15 cellular contexts compared by ENCODE assay signal in genomic region chr4:14856927-14857220, GRCh38.
A peak's percentile ranks its signal among the peaks of the same experiment; 100 is the strongest.
DNase-seq lines count a peak whose midpoint lies in the region; ATAC-seq and TF ChIP-seq lines count a peak whose summit lies in the region.
"Had no signal": no experiment of that assay in that cellular context is flagged by ENCODE, and none has a peak within 500 bp of the region (broad histone marks: within the 10 kb centered on the region; RNA-seq: fewer than 3 reads in every experiment).

No MANE protein-coding gene starts in this region.

- H3K4me1 ChIP-seq in PC-9 (replicated peaks; ENCODE audit: insufficient read depth) (peaks cover 18% of the 10 kb centered on the region), psoas muscle (no peaks in the 10 kb centered on the region), Caco-2 (no peaks in the 10 kb centered on the region)

- no peaks in the 10 kb centered on the region for H3K79me2 ChIP-seq in PC-9 (ENCODE audit: low read depth)

- H3K9me2 ChIP-seq in PC-9 (ENCODE audit: insufficient read depth), result no peaks in the 10 kb centered on the region

- no peaks in the 10 kb centered on the region for H3K36me3 Mint-ChIP-seq in CD14-positive monocyte
- no peaks in the 10 kb centered on the region for H3K36me3 Mint-ChIP-seq in dendritic cell treated with granulocyte-macrophage colony-stimulating factor and Interleukin-4, amounts not matched to agents 40 ng/mL and 50 ng/mL, for 4 days (ENCODE audit: low read depth)
- no peaks in the 10 kb centered on the region for H3K36me3 Mint-ChIP-seq in Caco-2 (ENCODE audit: insufficient read depth, unreplicated experiment)
- H3K36me3 Mint-ChIP-seq in stimulated activated naive B cell treated with anti-CD40 and anti-IgM and Interleukin-4, amounts not matched to agents 10 μg/mL and 1 μg/mL and 100 μg/mL, for 72 hours, result peaks cover 0 to 8% of the 10 kb centered on the region in 2 donors

- H3K4me1 Mint-ChIP-seq in CD14-positive monocyte, result peaks cover 27% of the 10 kb centered on the region
- peaks cover 39% of the 10 kb centered on the region for H3K4me1 Mint-ChIP-seq in dendritic cell treated with granulocyte-macrophage colony-stimulating factor and Interleukin-4, amounts not matched to agents 40 ng/mL and 50 ng/mL, for 4 days (ENCODE audit: low read depth)
- H3K4me1 Mint-ChIP-seq in Caco-2 (ENCODE audit: low read depth, unreplicated experiment), result no peaks in the 10 kb centered on the region
- H3K4me1 Mint-ChIP-seq in stimulated activated naive B cell treated with anti-CD40 and anti-IgM and Interleukin-4, amounts not matched to agents 10 μg/mL and 1 μg/mL and 100 μg/mL, for 72 hours, result peaks cover 9 to 37% of the 10 kb centered on the region in 2 donors
- H3K4me1 Mint-ChIP-seq: B cell had no signal

- DNase-seq in CD14-positive monocyte (ENCODE audit: low spot score), result no peak
- no peak for DNase-seq in PC-9
- no peak for DNase-seq in psoas muscle
- DNase-seq in NCI-H2196 treated with DMSO at 0.1 percent for 48 hours (lab: John Stamatoyannopoulos, UW; ENCODE audit: unreplicated experiment), result no peak
- no peak for DNase-seq in Caco-2
- no peak for DNase-seq in stimulated activated naive B cell treated with anti-CD40 and anti-IgM and Interleukin-4, amounts not matched to agents 10 μg/mL and 1 μg/mL and 100 μg/mL, for 72 hours
- no peak for DNase-seq in T-helper 1 cell
- DNase-seq: activated effector memory CD4-positive, alpha-beta T cell treated with Interleukin-2 at 50 U/mL for 16 hours; DMS 273 treated with DMSO at 0.1 percent for 48 hours; KG1; left ventricle myocardium superior; NCI-H1417; SHP77 treated with DMSO at 0.1 percent for 48 hours had no signal

- peaks cover 0 to 15% (median 14%) of the 10 kb centered on the region in 3 donors for H3K27me3 Mint-ChIP-seq in CD14-positive monocyte (ENCODE audit: low read depth in 3 of 3)
- H3K27me3 Mint-ChIP-seq in dendritic cell treated with granulocyte-macrophage colony-stimulating factor and Interleukin-4, amounts not matched to agents 40 ng/mL and 50 ng/mL, for 4 days, result peaks cover 48% of the 10 kb centered on the region
- H3K27me3 Mint-ChIP-seq in Caco-2 (ENCODE audit: insufficient read depth, unreplicated experiment), result peaks cover 2% of the 10 kb centered on the region
- peaks cover 11 to 30% of the 10 kb centered on the region in 2 donors for H3K27me3 Mint-ChIP-seq in stimulated activated naive B cell treated with anti-CD40 and anti-IgM and Interleukin-4, amounts not matched to agents 10 μg/mL and 1 μg/mL and 100 μg/mL, for 72 hours

- H3K36me3 ChIP-seq in PC-9 (ENCODE audit: low read depth) (no peaks in the 10 kb centered on the region), psoas muscle (ENCODE audit: insufficient read depth in 1 of 2, low read depth in 1 of 2) (no peaks in the 10 kb centered on the region), Caco-2 (ENCODE audit: control insufficient read depth, insufficient read depth, low read length) (no peaks in the 10 kb centered on the region)

- intact Hi-C loops in CD14-positive monocyte (cut with micrococcal nuclease) (loop anchor here (5.0 to 10.0 kb wide), 2 partner anchors 145 to 1372 kb away; partner anchors contain the start of genes CPEB2 (in 2 of the 2) and RAB28 (in 1 of the 2)), PC-9 (cut with micrococcal nuclease; ENCODE audit: unreplicated experiment) (loop anchor here (1.0 to 2.0 kb wide), 2 partner anchors 22 to 145 kb away; partner anchors contain the start of gene CPEB2), psoas muscle (cut with DNase I) (loop anchor here in 1 of 2 donors (5.0 kb wide), 1 partner anchor 145 kb away; the partner anchor contains the start of gene CPEB2), Caco-2 (cut with micrococcal nuclease; ENCODE audit: unreplicated experiment) (no loop called here)
- intact Hi-C loops in dendritic cell treated with granulocyte-macrophage colony-stimulating factor and Interleukin-4, amounts not matched to agents 40 ng/mL and 50 ng/mL, for 4 days (cut with micrococcal nuclease), result loop anchor here (1.0 to 10.0 kb wide), 2 partner anchors 145 to 552 kb away; partner anchors contain the start of gene CPEB2

- H3K4me3 Mint-ChIP-seq in CD14-positive monocyte (no peak overlapping the region), Caco-2 (ENCODE audit: unreplicated experiment) (no peak overlapping the region)
- H3K4me3 Mint-ChIP-seq in dendritic cell treated with granulocyte-macrophage colony-stimulating factor and Interleukin-4, amounts not matched to agents 40 ng/mL and 50 ng/mL, for 4 days, result no peak overlapping the region
- H3K4me3 Mint-ChIP-seq in stimulated activated naive B cell treated with anti-CD40 and anti-IgM and Interleukin-4, amounts not matched to agents 10 μg/mL and 1 μg/mL and 100 μg/mL, for 72 hours, result no peak overlapping the region
- H3K4me3 Mint-ChIP-seq: B cell had no signal

- H3K4me3 ChIP-seq in PC-9 (no peak overlapping the region), psoas muscle (no peak overlapping the region), Caco-2 (ENCODE audit: low read depth, low read length) (no peak overlapping the region)

- H3K9me3 Mint-ChIP-seq in CD14-positive monocyte (peaks cover 0 to 3% (median 0%) of the 10 kb centered on the region in 7 donors), Caco-2 (ENCODE audit: unreplicated experiment) (no peaks in the 10 kb centered on the region)
- no peaks in the 10 kb centered on the region for H3K9me3 Mint-ChIP-seq in dendritic cell treated with granulocyte-macrophage colony-stimulating factor and Interleukin-4, amounts not matched to agents 40 ng/mL and 50 ng/mL, for 4 days
- peaks cover 5 to 7% of the 10 kb centered on the region in 2 donors for H3K9me3 Mint-ChIP-seq in stimulated activated naive B cell treated with anti-CD40 and anti-IgM and Interleukin-4, amounts not matched to agents 10 μg/mL and 1 μg/mL and 100 μg/mL, for 72 hours

- no peaks in the 10 kb centered on the region; the same call in 1 of the 2 replicates for H3K9me3 ChIP-seq in PC-9 (ENCODE audit: insufficient read depth, low read depth)
- H3K9me3 ChIP-seq in psoas muscle, result no peaks in the 10 kb centered on the region
- H3K9me3 ChIP-seq in Caco-2, result no peaks in the 10 kb centered on the region

- POLR2A ChIA-PET in PC-9 (lab: Charles Lee; ENCODE audit: unreplicated experiment), result interaction anchor here (0.6 kb wide), 1 partner anchor 129 kb away, joined by 10 read pairs; no protein-coding TSS in a partner anchor
- POLR2A ChIA-PET in Caco-2 (lab: Charles Lee), result no interaction called here

- CTCF ChIA-PET in PC-9 (lab: Charles Lee) (no interaction called here), Caco-2 (lab: Charles Lee) (no interaction called here)

- H3K27me3 ChIP-seq in PC-9 (ENCODE audit: insufficient read depth, low read depth) (no peaks in the 10 kb centered on the region), psoas muscle (ENCODE audit: insufficient read depth in 3 of 3, low read length in 2 of 3) (no peaks in the 10 kb centered on the region), Caco-2 (replicated peaks; ENCODE audit: control insufficient read depth, insufficient read depth, low read length) (no peaks in the 10 kb centered on the region)

- H3K27ac Mint-ChIP-seq in CD14-positive monocyte, result peak overlapping the region; percentile 86 to 97 (median 95)
- peak overlapping the region; percentile 86 for H3K27ac Mint-ChIP-seq in dendritic cell treated with granulocyte-macrophage colony-stimulating factor and Interleukin-4, amounts not matched to agents 40 ng/mL and 50 ng/mL, for 4 days
- no peak overlapping the region for H3K27ac Mint-ChIP-seq in Caco-2 (ENCODE audit: unreplicated experiment)
- H3K27ac Mint-ChIP-seq in stimulated activated naive B cell treated with anti-CD40 and anti-IgM and Interleukin-4, amounts not matched to agents 10 μg/mL and 1 μg/mL and 100 μg/mL, for 72 hours, result no peak overlapping the region
- H3K27ac Mint-ChIP-seq: B cell had no signal

- TF ChIP-seq CTCF in CD14-positive monocyte (IDR thresholded peaks at IDR 0.05) (no peak), PC-9 (conservative IDR thresholded peaks at IDR 0.05) (no peak), psoas muscle (IDR thresholded peaks at IDR 0.05) (no peak), Caco-2 (IDR thresholded peaks at IDR 0.05; ENCODE audit: insufficient read depth in 1 of 2, low read depth in 1 of 2, low read length in 1 of 2, severe bottlenecking in 1 of 2, unreplicated experiment in 1 of 2) (no peak)

- peak overlapping the region; percentile 72 for H3K27ac ChIP-seq in PC-9
- H3K27ac ChIP-seq in psoas muscle, result peak overlapping the region; percentile 62

- peak overlapping the region; percentile 36; the same call in 1 of the 2 replicates for H3K4me2 ChIP-seq in PC-9

- H2AFZ ChIP-seq in PC-9, result no peak overlapping the region

- 82 to 86% (median 83%) methylated on average over 5 of the region's 5 CpGs for WGBS in psoas muscle, 3 donors

- H3F3A ChIP-seq in PC-9 (ENCODE audit: insufficient read depth, low read depth), result peaks cover 18% of the 10 kb centered on the region

- H4K20me1 ChIP-seq in PC-9 (ENCODE audit: insufficient read depth), result no peaks in the 10 kb centered on the region

- BruUV-seq in PC-9 (replicated peaks; lab: Mats Ljungman, UMichigan) (no TSS peak), Caco-2 (replicated peaks; lab: Mats Ljungman, UMichigan) (no TSS peak)

- no peak for ATAC-seq in psoas muscle
- ATAC-seq in stimulated activated naive B cell treated with anti-CD40 and anti-IgM and Interleukin-4, amounts not matched to agents 10 μg/mL and 1 μg/mL and 100 μg/mL, for 72 hours (replicated peaks), result no peak

Comparison
In these comparisons a context has a peak if more than half of its experiments do, and no peak if none do; other contexts are left out.
1. H3K27ac Mint-ChIP-seq: peak in CD14-positive monocyte (7 of 7) and dendritic cell treated with granulocyte-macrophage colony-stimulating factor and Interleukin-4, amounts not matched to agents 40 ng/mL and 50 ng/mL, for 4 days (single experiment); none in Caco-2 (single experiment) and stimulated activated naive B cell treated with anti-CD40 and anti-IgM and Interleukin-4, amounts not matched to agents 10 μg/mL and 1 μg/mL and 100 μg/mL, for 72 hours (single experiment).